In the genomic region with DNA sequence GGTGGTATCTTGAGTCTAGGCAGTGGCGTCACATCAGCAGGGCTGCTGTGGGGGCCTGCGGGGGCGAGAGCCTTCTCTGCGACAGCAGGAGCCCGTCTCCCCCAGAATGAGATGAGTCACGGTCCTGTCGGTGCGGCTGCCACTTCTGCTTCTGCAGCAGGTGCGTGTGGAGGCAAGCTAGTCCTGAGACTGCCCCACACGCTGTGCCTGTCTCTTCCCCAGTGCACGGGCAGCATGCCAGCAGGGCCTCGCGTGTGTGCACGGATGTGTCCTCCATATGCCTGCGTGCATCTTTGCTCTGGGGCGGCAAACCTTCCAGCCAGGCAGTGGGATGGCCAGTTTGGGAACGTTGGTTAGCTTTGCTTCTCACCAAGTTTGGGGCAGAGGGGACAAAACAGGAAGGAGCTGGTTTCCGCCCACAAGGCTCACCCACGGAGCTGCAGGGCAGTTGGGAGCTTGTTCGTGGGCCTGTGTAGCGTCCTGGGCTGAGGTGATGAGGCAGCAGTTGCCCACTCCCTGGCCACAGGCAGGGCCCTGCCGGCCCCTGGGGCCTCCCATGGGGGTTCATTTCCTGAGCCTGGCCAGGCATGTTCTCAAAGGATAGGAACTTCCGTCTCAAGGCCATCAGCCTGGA, we compare ENCODE assay signal across 8 cellular contexts.
DNase-seq lines count a peak whose midpoint lies in the region; ATAC-seq and TF ChIP-seq lines count a peak whose summit lies in the region.

No MANE protein-coding gene starts in this region.

- no peaks in the 10 kb centered on the region for H3K9me3 ChIP-seq in osteoblast (ENCODE audit: low read depth, low read length)
- no peaks in the 10 kb centered on the region for H3K9me3 ChIP-seq in thyroid gland

- H3K4me1 Mint-ChIP-seq in activated CD8-positive, alpha-beta T cell treated with anti-CD3 and anti-CD28 coated beads for 36 hours (ENCODE audit: low read depth): peaks cover 46% of the 10 kb centered on the region
- peaks cover 28% of the 10 kb centered on the region for H3K4me1 Mint-ChIP-seq in endothelial cell (ENCODE audit: unreplicated experiment)

- peak overlapping the region; percentile 39 for H3K4me3 ChIP-seq in GM06990 (replicated peaks; ENCODE audit: low read depth, low read length)
- no peak overlapping the region for H3K4me3 ChIP-seq in osteoblast (ENCODE audit: insufficient read depth, low read length)
- H3K4me3 ChIP-seq in thyroid gland (replicated peaks in 1 of 3): no peak overlapping the region

- no peak overlapping the region for H3K4me2 ChIP-seq in osteoblast (ENCODE audit: insufficient read depth, low read length)

- H3K36me3 ChIP-seq in GM06990 (ENCODE audit: control insufficient read depth, insufficient read depth, low read length): peaks cover 40% of the 10 kb centered on the region
- peaks cover 82% of the 10 kb centered on the region for H3K36me3 ChIP-seq in osteoblast (ENCODE audit: insufficient read depth, low read length)
- peaks cover 19 to 28% of the 10 kb centered on the region in 2 donors for H3K36me3 ChIP-seq in thyroid gland

- intact Hi-C loops in activated CD8-positive, alpha-beta T cell treated with anti-CD3 and anti-CD28 coated beads for 36 hours (cut with micrococcal nuclease): loop anchor here (5.0 kb wide), 1 partner anchor 39 kb away; no protein-coding TSS in a partner anchor
- intact Hi-C loops in thyroid gland (cut with DNase I): no loop called here

- H3K4me3 Mint-ChIP-seq in activated CD8-positive, alpha-beta T cell treated with anti-CD3 and anti-CD28 coated beads for 36 hours: peak overlapping the region; percentile 61
- H3K4me3 Mint-ChIP-seq in endothelial cell (ENCODE audit: unreplicated experiment): no peak overlapping the region

- H3K27me3 ChIP-seq in GM06990 (replicated peaks; ENCODE audit: control insufficient read depth, insufficient read depth, low read length): no peaks in the 10 kb centered on the region
- no peaks in the 10 kb centered on the region for H3K27me3 ChIP-seq in osteoblast (ENCODE audit: insufficient read depth, low read length)
- H3K27me3 ChIP-seq in thyroid gland: no peaks in the 10 kb centered on the region

- POLR2A ChIA-PET in activated CD8-positive, alpha-beta T cell treated with anti-CD3 and anti-CD28 coated beads for 36 hours (lab: Charles Lee): interaction anchor here (0.6 to 3.0 kb wide), 11 partner anchors 8 to 67 kb away, joined by 3 to 12 read pairs (median 3); partner anchors contain the start of gene PPIF

- H3K27me3 Mint-ChIP-seq in activated CD8-positive, alpha-beta T cell treated with anti-CD3 and anti-CD28 coated beads for 36 hours: no peaks in the 10 kb centered on the region
- peaks cover 10% of the 10 kb centered on the region for H3K27me3 Mint-ChIP-seq in endothelial cell (ENCODE audit: unreplicated experiment)

- peaks cover 75% of the 10 kb centered on the region for H3K79me2 ChIP-seq in osteoblast (ENCODE audit: insufficient read depth, low read length)

- H3K27ac ChIP-seq in osteoblast (ENCODE audit: low read depth, low read length): peak overlapping the region; percentile 84
- peak overlapping the region in 1 of 3 donors; percentile 38 for H3K27ac ChIP-seq in thyroid gland

- no peaks in the 10 kb centered on the region for H3K9me3 Mint-ChIP-seq in activated CD8-positive, alpha-beta T cell treated with anti-CD3 and anti-CD28 coated beads for 36 hours
- no peaks in the 10 kb centered on the region for H3K9me3 Mint-ChIP-seq in endothelial cell (ENCODE audit: unreplicated experiment)

- WGBS in thyroid gland, 2 donors: 78 to 79% methylated on average over 12 to 13 of the region's 23 CpGs

- TF ChIP-seq CTCF in GM06990 (IDR thresholded peaks at IDR 0.05; ENCODE audit: insufficient read depth, low read length, poor library complexity, severe bottlenecking) (no peak), osteoblast (IDR thresholded peaks at IDR 0.05; ENCODE audit: extremely low read depth, low read depth, low read length) (no peak), thyroid gland (IDR thresholded peaks at IDR 0.05) (peak in 1 of 6 experiments; percentile 1), endothelial cell (IDR thresholded peaks at IDR 0.05; ENCODE audit: unreplicated experiment) (no peak)
- no peak for TF ChIP-seq CTCF in activated CD8-positive, alpha-beta T cell treated with anti-CD3 and anti-CD28 coated beads for 36 hours (IDR thresholded peaks at IDR 0.05)

- no peak for TF ChIP-seq POLR2A in thyroid gland (IDR thresholded peaks at IDR 0.05)

- peak; percentile 83 for ATAC-seq in GM21717 (IDR thresholded peaks at IDR 0.05; ENCODE audit: unreplicated experiment)
- peak; percentile 91 for ATAC-seq in activated CD8-positive, alpha-beta T cell treated with anti-CD3 and anti-CD28 coated beads for 36 hours

- H3K4me1 ChIP-seq in osteoblast (ENCODE audit: insufficient read depth, low read length): peaks cover 23% of the 10 kb centered on the region
- H3K4me1 ChIP-seq in thyroid gland: peaks cover 0 to 23% of the 10 kb centered on the region in 2 donors

- CTCF ChIA-PET in activated CD8-positive, alpha-beta T cell treated with anti-CD3 and anti-CD28 coated beads for 36 hours (lab: Charles Lee): interaction anchor here (1.0 to 1.7 kb wide), 5 partner anchors 42 to 148 kb away, joined by 3 to 5 read pairs (median 3); no protein-coding TSS in a partner anchor

- no peak overlapping the region for H2AFZ ChIP-seq in osteoblast (ENCODE audit: low read length)

- H4K20me1 ChIP-seq in osteoblast (ENCODE audit: insufficient read depth, low read length): peaks cover 64% of the 10 kb centered on the region

- H3K27ac Mint-ChIP-seq in activated CD8-positive, alpha-beta T cell treated with anti-CD3 and anti-CD28 coated beads for 36 hours: peak overlapping the region; percentile 88
- no peak overlapping the region for H3K27ac Mint-ChIP-seq in endothelial cell (ENCODE audit: unreplicated experiment)

- DNase-seq in GM06990 (ENCODE audit: extremely low read depth, insufficient read length): peak; percentile 93
- DNase-seq in MV-4-11 (lab: John Stamatoyannopoulos, UW): peak; percentile 98
- peak; percentile 96 for DNase-seq in activated CD8-positive, alpha-beta T cell treated with anti-CD3 and anti-CD28 coated beads for 36 hours
- peak; percentile 80 for DNase-seq in effector CD4-positive, alpha-beta T cell
- DNase-seq in osteoblast (ENCODE audit: insufficient read length, low spot score, missing footprints): peak; percentile 95
- DNase-seq in thyroid gland: peak; percentile 49 to 56
- DNase-seq in endothelial cell (ENCODE audit: low spot score): no peak

- H3K36me3 Mint-ChIP-seq in activated CD8-positive, alpha-beta T cell treated with anti-CD3 and anti-CD28 coated beads for 36 hours (ENCODE audit: low read depth): peaks cover 44% of the 10 kb centered on the region
- H3K36me3 Mint-ChIP-seq in endothelial cell (ENCODE audit: low read depth, unreplicated experiment): peaks cover 44% of the 10 kb centered on the region
